In the genomic region with DNA sequence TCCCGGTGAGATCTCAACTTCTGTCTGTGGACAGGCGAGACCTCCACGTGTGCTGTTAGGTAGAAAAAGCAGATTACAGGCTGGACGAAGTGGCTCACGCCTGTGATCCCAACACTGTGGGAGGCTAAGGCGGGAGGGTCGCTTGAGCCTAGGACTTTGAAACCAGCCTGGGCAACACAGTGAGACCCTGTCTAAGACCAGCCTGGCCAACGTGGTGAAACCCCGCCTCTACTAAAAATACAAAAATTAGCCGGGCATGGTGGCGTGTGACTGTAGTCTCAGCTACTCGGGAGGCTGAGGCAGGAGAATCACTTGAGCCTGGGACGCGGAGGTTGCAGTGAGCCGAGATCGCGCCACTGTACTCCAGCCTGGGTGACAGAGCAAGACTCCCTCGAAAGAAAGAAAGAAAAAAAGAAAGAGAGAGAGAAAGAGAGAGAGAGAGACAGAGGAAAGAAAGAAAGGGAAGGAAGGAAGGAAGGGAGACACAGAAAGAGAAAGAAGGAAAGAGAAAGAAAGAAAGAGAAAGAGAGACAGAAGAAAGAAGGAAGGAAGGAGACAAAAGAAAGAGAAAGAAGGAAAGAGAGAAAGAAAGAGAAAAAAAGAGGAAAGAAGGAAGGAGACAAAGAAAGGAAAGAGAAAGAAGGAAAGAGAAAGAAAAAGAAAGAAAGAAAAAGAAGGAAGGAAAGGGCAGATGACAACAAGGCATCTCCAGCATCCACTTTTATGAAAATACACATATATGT, we compare ENCODE assay signal across 12 cellular contexts. TPM values are rescaled to one million over a fixed set of nuclear protein-coding genes. Genes with fewer than 3 reads are reported as not detected.
DNase-seq lines count a peak whose midpoint lies in the region; ATAC-seq and TF ChIP-seq lines count a peak whose summit lies in the region.
"Had no signal": no experiment of that assay in that cellular context is flagged by ENCODE, and none has a peak within 500 bp of the region (broad histone marks: within the 10 kb centered on the region; RNA-seq: fewer than 3 reads in every experiment).

No MANE protein-coding gene starts in this region.

- peak overlapping the region; percentile 29 to 89 (median 76) for H3K27ac Mint-ChIP-seq in nephron
- H3K27ac Mint-ChIP-seq: activated CD4-positive, alpha-beta memory T cell treated with anti-CD3 and anti-CD28 coated beads, Interleukin-2, amount 10 ng/mL, durations not matched to agents 7 days and 5 days had no signal

- no peaks in the 10 kb centered on the region for H3K36me3 ChIP-seq in IMR-90 (ENCODE audit: control insufficient read depth, insufficient read depth, low read length)
- H3K36me3 ChIP-seq in body of pancreas (replicated peaks in 1 of 2; ENCODE audit: insufficient read depth in 1 of 2, low read depth in 2 of 2) = no peaks in the 10 kb centered on the region
- no peaks in the 10 kb centered on the region for H3K36me3 ChIP-seq in thyroid gland

- H4K8ac ChIP-seq in IMR-90 (ENCODE audit: low read depth in 2 of 2, low read length in 2 of 2) = 0 out of 4 replicates have a peak overlapping the region, but pooled peaks of 1 of the 2 experiments have one; percentile 42

- H3K23ac ChIP-seq in IMR-90 (ENCODE audit: low read depth, low read length) = no peak overlapping the region

- no peak overlapping the region for H2BK20ac ChIP-seq in IMR-90 (ENCODE audit: low read depth, low read length)

- H3K9me3 Mint-ChIP-seq in nephron = peaks cover 5% of the 10 kb centered on the region

- H3K14ac ChIP-seq in IMR-90 (replicated peaks; ENCODE audit: low read depth, low read length) = no peak overlapping the region

- 0 out of 2 replicates have a peak overlapping the region, but pooled peaks have one; percentile 37 for H3K18ac ChIP-seq in IMR-90 (ENCODE audit: low read depth, low read length)

- peak overlapping the region; percentile 67; the same call in 1 of the 2 replicates for H2AK5ac ChIP-seq in IMR-90 (ENCODE audit: low read depth, low read length)

- H3K27ac ChIP-seq in IMR-90 (ENCODE audit: insufficient read depth, low read length) (no peak overlapping the region), body of pancreas (peak overlapping the region in 3 of 4 donors; percentile 4 to 53 (median 49)), thyroid gland (peak overlapping the region; percentile 92 to 96 (median 96))

- TF ChIP-seq RAD21 in IMR-90 (IDR thresholded peaks at IDR 0.05; ENCODE audit: low read length) = no peak

- peaks cover 11% of the 10 kb centered on the region for H3K36me3 Mint-ChIP-seq in nephron (ENCODE audit: low read depth)

- H3K4me1 ChIP-seq in IMR-90 (ENCODE audit: control insufficient read depth, insufficient read depth, low read length) (peaks cover 3% of the 10 kb centered on the region; the same call in 1 of the 2 replicates), body of pancreas (peaks cover 18% of the 10 kb centered on the region), thyroid gland (peaks cover 18 to 21% of the 10 kb centered on the region in 2 donors)

- CTCF ChIA-PET in IMR-90 (lab: Yijun Ruan, JAX) = no interaction called here

- no peak for ATAC-seq in IMR-90 (ENCODE audit: low read depth)
- ATAC-seq in body of pancreas = no peak
- no peak for ATAC-seq in GM18909 (IDR thresholded peaks at IDR 0.05; ENCODE audit: poor library complexity, unreplicated experiment)

- TF ChIP-seq CTCF in IMR-90 (conservative IDR thresholded peaks at IDR 0.05; ENCODE audit: low read depth, low read length) (no peak), body of pancreas (IDR thresholded peaks at IDR 0.05) (no peak), nephron (IDR thresholded peaks at IDR 0.05; ENCODE audit: unreplicated experiment in 3 of 3) (no peak), thyroid gland (IDR thresholded peaks at IDR 0.05) (no peak)

- POLR2A ChIA-PET in IMR-90 (lab: Charles Lee; ENCODE audit: unreplicated experiment) = no interaction called here

- 88% methylated on average over 15 of the region's 18 CpGs; no CpG with 5 or more reads in 1 of the 2 experiments for WGBS in IMR-90 (ENCODE audit: extremely low coverage in 2 of 2, insufficient read length in 1 of 2), 2 experiments
- 78 to 91% methylated on average over 9 to 18 of the region's 18 CpGs for WGBS in body of pancreas, 2 donors
- 52 to 65% methylated on average over 14 to 18 of the region's 18 CpGs for whole genome bisulfite sequencing in thyroid gland, 2 donors

- no peak overlapping the region for H3K4me3 Mint-ChIP-seq in nephron
- H3K4me3 Mint-ChIP-seq: activated CD4-positive, alpha-beta memory T cell treated with anti-CD3 and anti-CD28 coated beads, Interleukin-2, amount 10 ng/mL, durations not matched to agents 7 days and 5 days had no signal

- no peak overlapping the region for H3K9ac ChIP-seq in IMR-90 (ENCODE audit: low read depth, low read length)

- no peak overlapping the region for H2BK5ac ChIP-seq in IMR-90 (ENCODE audit: low read depth, low read length, poor library complexity, severe bottlenecking)

- no peak overlapping the region for H3K4me2 ChIP-seq in IMR-90 (ENCODE audit: low read depth, low read length)

- DNase-seq in IMR-90 (no peak), body of pancreas (no peak), thyroid gland (peak; percentile 52 to 54)
- DNase-seq in stimulated activated CD4-positive, alpha-beta T cell treated with anti-CD3 and anti-CD28 coated beads, Interleukin-12 subunit alpha, Interleukin-12 subunit beta, amount 100 ng/mL, for 4 hours = no peak
- no peak for DNase-seq in activated CD8-positive, alpha-beta memory T cell treated with anti-CD3 and anti-CD28 coated beads for 24 hours
- DNase-seq: activated CD4-positive, alpha-beta memory T cell treated with anti-CD3 and anti-CD28 coated beads, Interleukin-2, amount 10 ng/mL, durations not matched to agents 7 days and 5 days; activated effector memory CD4-positive, alpha-beta T cell treated with Interleukin-2 at 50 U/mL for 16 hours; foreskin melanocyte; NCI-H1436 treated with DMSO at 0.1 percent for 48 hours; stimulated activated CD8-positive, alpha-beta memory T cell treated with anti-CD3 and anti-CD28 coated beads, Interleukin-4, amount 100 ng/mL, for 48 hours had no signal

- H4K91ac ChIP-seq in IMR-90 (ENCODE audit: insufficient read depth, low read depth, low read length) = no peak overlapping the region

- H4K5ac ChIP-seq in IMR-90 (ENCODE audit: low read depth, low read length) = no peak overlapping the region; the same call in 1 of the 2 replicates

- no peak overlapping the region for H2BK15ac ChIP-seq in IMR-90 (ENCODE audit: low read depth, low read length)

- TF ChIP-seq POLR2A in IMR-90 (IDR thresholded peaks at IDR 0.05; ENCODE audit: low read depth, low read length) = no peak
- no peak for TF ChIP-seq POLR2A in body of pancreas (IDR thresholded peaks at IDR 0.05)
- no peak for TF ChIP-seq POLR2A in thyroid gland (IDR thresholded peaks at IDR 0.05)

- H3K4me3 ChIP-seq in IMR-90 (ENCODE audit: insufficient read depth, low read depth, low read length) (no peak overlapping the region), body of pancreas (no peak overlapping the region), thyroid gland (replicated peaks in 1 of 3) (peak overlapping the region in 1 of 3 donors; percentile 15)

- no peaks in the 10 kb centered on the region for H3K79me1 ChIP-seq in IMR-90 (ENCODE audit: low read depth in 1 of 2, low read length in 2 of 2)

- H3K4ac ChIP-seq in IMR-90 (ENCODE audit: low read depth, low read length) = peak overlapping the region; percentile 25; the same call in 1 of the 2 replicates

- BruUV-seq in IMR-90 (replicated peaks; lab: Mats Ljungman, UMichigan) = no TSS peak

- H2AFZ ChIP-seq in IMR-90 (replicated peaks; ENCODE audit: low read length, poor library complexity) = no peak overlapping the region

- H4K20me1 ChIP-seq in IMR-90 (ENCODE audit: insufficient read depth, low read length) = no peaks in the 10 kb centered on the region

- no peaks in the 10 kb centered on the region for H3K9me3 ChIP-seq in IMR-90 (ENCODE audit: control insufficient read depth, insufficient read depth, low read length)
- no peaks in the 10 kb centered on the region for H3K9me3 ChIP-seq in body of pancreas
- H3K9me3 ChIP-seq in thyroid gland = no peaks in the 10 kb centered on the region

- peaks cover 3% of the 10 kb centered on the region for H3K27me3 Mint-ChIP-seq in nephron (ENCODE audit: low read depth)

- H2BK120ac ChIP-seq in IMR-90 (ENCODE audit: low read depth, low read length) = no peak overlapping the region

- H3K9me1 ChIP-seq in IMR-90 (ENCODE audit: insufficient read depth, low read length) = no peaks in the 10 kb centered on the region; the same call in 1 of the 2 replicates

- H3K27me3 ChIP-seq in IMR-90 (ENCODE audit: control insufficient read depth, insufficient read depth, low read length) = no peaks in the 10 kb centered on the region
- H3K27me3 ChIP-seq in body of pancreas = no peaks in the 10 kb centered on the region
- no peaks in the 10 kb centered on the region for H3K27me3 ChIP-seq in thyroid gland

- H2AK9ac ChIP-seq in IMR-90 (replicated peaks; ENCODE audit: low read depth, low read length, poor library complexity) = no peak overlapping the region

- H3K56ac ChIP-seq in IMR-90 (ENCODE audit: extremely low read depth, insufficient read depth, low read length) = no peak overlapping the region

- peaks cover 22% of the 10 kb centered on the region for H3K4me1 Mint-ChIP-seq in nephron
- H3K4me1 Mint-ChIP-seq: activated CD4-positive, alpha-beta memory T cell treated with anti-CD3 and anti-CD28 coated beads, Interleukin-2, amount 10 ng/mL, durations not matched to agents 7 days and 5 days had no signal

- in situ Hi-C loops in IMR-90 (cut with MboI; ENCODE audit: low sequenced_read_pairs) = no loop called here

- intact Hi-C loops in IMR-90 (cut with micrococcal nuclease) (no loop called here), body of pancreas (cut with DNase I) (no loop called here), thyroid gland (cut with DNase I) (no loop called here)

- dilution Hi-C loops in IMR-90 (cut with HindIII; ENCODE audit: low sequenced_read_pairs, unreplicated experiment) = no loop called here

TF ChIP-seq in IMR-90, 13 proteins besides CTCF, POLR2A, EP300 and RAD21 (continues in another document):
- no peak for TF ChIP-seq MAFK (IDR thresholded peaks at IDR 0.05; ENCODE audit: low read depth, low read length)
- TF ChIP-seq, protein P1, sequence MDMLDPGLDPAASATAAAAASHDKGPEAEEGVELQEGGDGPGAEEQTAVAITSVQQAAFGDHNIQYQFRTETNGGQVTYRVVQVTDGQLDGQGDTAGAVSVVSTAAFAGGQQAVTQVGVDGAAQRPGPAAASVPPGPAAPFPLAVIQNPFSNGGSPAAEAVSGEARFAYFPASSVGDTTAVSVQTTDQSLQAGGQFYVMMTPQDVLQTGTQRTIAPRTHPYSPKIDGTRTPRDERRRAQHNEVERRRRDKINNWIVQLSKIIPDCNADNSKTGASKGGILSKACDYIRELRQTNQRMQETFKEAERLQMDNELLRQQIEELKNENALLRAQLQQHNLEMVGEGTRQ (IDR thresholded peaks at IDR 0.05; ENCODE audit: low read depth, low read length) = no peak
- TF ChIP-seq MAZ (IDR thresholded peaks at IDR 0.05; ENCODE audit: borderline replicate concordance, low read depth, low read length) = no peak
- TF ChIP-seq RFX5 (IDR thresholded peaks at IDR 0.05; ENCODE audit: low read depth, low read length) = no peak

RNA-seq across cellular contexts. Expression of a gene that starts 29.6 kb away (rescaled TPM):
- total RNA-seq in IMR-90 (2012; rRNA removed) = 113 and 129 TPM in 2 replicates
- 155 and 239 TPM in 2 replicates for polyA plus RNA-seq in IMR-90 (2012; rRNA removed)
- polyA plus RNA-seq in IMR-90 (2012; cell fraction: cytosol; rRNA removed) = 84.1 and 183 TPM in 2 replicates
- 1,009 and 1,044 TPM in 2 replicates for polyA plus RNA-seq in IMR-90 (2012; cell fraction: nucleus; rRNA removed; ENCODE audit: low replicate concordance)
- total RNA-seq in body of pancreas = 100 to 1,000 TPM in 1 of 2 donors, 10 to 100 TPM in 1; 75.8 to 122 TPM
- total RNA-seq in thyroid gland = 100 to 1,000 TPM; 146 to 260 (median 186) TPM

Comparison
In these comparisons a context has a peak if more than half of its experiments do, and no peak if none do; other contexts are left out.
1. DNase-seq: peak in thyroid gland (2 of 2); none in IMR-90 (single experiment), body of pancreas (0 of 4), stimulated activated CD4-positive, alpha-beta T cell treated with anti-CD3 and anti-CD28 coated beads, Interleukin-12 subunit alpha, Interleukin-12 subunit beta, amount 100 ng/mL, for 4 hours (single experiment) and activated CD8-positive, alpha-beta memory T cell treated with anti-CD3 and anti-CD28 coated beads for 24 hours (single experiment).